Comparison of ENCODE assay signal across 17 cellular contexts in genomic region chr14:89292579-89293348, GRCh38.
DNase-seq lines count a peak whose midpoint lies in the region; ATAC-seq and TF ChIP-seq lines count a peak whose summit lies in the region.
"Had no signal": no experiment of that assay in that cellular context is flagged by ENCODE, and none has a peak within 500 bp of the region (broad histone marks: within the 10 kb centered on the region; RNA-seq: fewer than 3 reads in every experiment).

No MANE protein-coding gene starts in this region.

- H3K36me3 ChIP-seq in SJSA1, result no peaks in the 10 kb centered on the region
- H3K36me3 ChIP-seq in neutrophil, result peaks cover 20% of the 10 kb centered on the region
- peaks cover 0 to 15% (median 11%) of the 10 kb centered on the region in 4 donors for H3K36me3 ChIP-seq in stomach
- H3K36me3 ChIP-seq: cardiac muscle cell had no signal

- ATAC-seq in right cardiac atrium, result peak; percentile 33 to 35
- ATAC-seq: activated CD4-positive, alpha-beta T cell treated with anti-CD3 and anti-CD28 coated beads for 36 hours; PC-3 had no signal

- H3K9me3 ChIP-seq in SJSA1 (replicated peaks), result no peaks in the 10 kb centered on the region
- H3K9me3 ChIP-seq in right cardiac atrium (ENCODE audit: control insufficient read depth, low read length), result no peaks in the 10 kb centered on the region
- no peaks in the 10 kb centered on the region for H3K9me3 ChIP-seq in neutrophil
- no peaks in the 10 kb centered on the region for H3K9me3 ChIP-seq in stomach
- H3K9me3 ChIP-seq: Caco-2 had no signal

- H3K4me1 ChIP-seq in SJSA1 (replicated peaks) (peaks cover 27% of the 10 kb centered on the region), right cardiac atrium (ENCODE audit: control insufficient read depth, insufficient read depth, low read length) (peaks cover 15% of the 10 kb centered on the region), neutrophil (ENCODE audit: control insufficient read depth in 1 of 2, insufficient read depth in 1 of 2, low read depth in 1 of 2, low read length in 1 of 2) (peaks cover 23 to 28% of the 10 kb centered on the region in 2 experiments), stomach (peaks cover 5 to 34% (median 15%) of the 10 kb centered on the region in 4 donors)
- H3K4me1 ChIP-seq: Caco-2 had no signal

- DNase-seq in activated CD4-positive, alpha-beta T cell treated with anti-CD3 and anti-CD28 coated beads, Interleukin-2, amount 10 ng/mL, durations not matched to agents 24 days and 14 days, result no peak
- DNase-seq in activated CD4-positive, alpha-beta T cell treated with anti-CD3 and anti-CD28 coated beads, Interleukin-2, amount 50 U/mL, for 1 hour, result no peak
- DNase-seq in SJSA1 (ENCODE audit: low read depth in 1 of 2, low spot score in 2 of 2) (peak; percentile 73 to 76), right cardiac atrium (no peak), HK-2 (ENCODE audit: unreplicated experiment) (no peak), stomach (no peak), SW480 (ENCODE audit: low spot score) (no peak)
- DNase-seq: activated CD4-positive, alpha-beta T cell treated with anti-CD3 and anti-CD28 coated beads for 36 hours; Caco-2; KG1; NCI-H1417 treated with DMSO at 0.1 percent for 48 hours; NCI-H446 treated with DMSO at 0.1 percent for 48 hours; PC-3; SW 1271 had no signal

- TF ChIP-seq EP300 in stomach (IDR thresholded peaks at IDR 0.05), result no peak

- H3K4me3 ChIP-seq in SJSA1 (no peak overlapping the region), right cardiac atrium (ENCODE audit: low read length) (no peak overlapping the region), neutrophil (ENCODE audit: low read depth in 1 of 2, low read length in 1 of 2) (no peak overlapping the region), stomach (no peak overlapping the region)
- H3K4me3 ChIP-seq: cardiac muscle cell had no signal

- H3K9me3 Mint-ChIP-seq in activated CD4-positive, alpha-beta T cell treated with anti-CD3 and anti-CD28 coated beads, Interleukin-2, amount 10 ng/mL, durations not matched to agents 24 days and 14 days, result no peaks in the 10 kb centered on the region
- H3K9me3 Mint-ChIP-seq: neural crest cell had no signal

- TF ChIP-seq POLR2A in stomach (IDR thresholded peaks at IDR 0.05), result no peak

- H3K27me3 ChIP-seq in SJSA1 (replicated peaks), result no peaks in the 10 kb centered on the region
- no peaks in the 10 kb centered on the region for H3K27me3 ChIP-seq in right cardiac atrium (ENCODE audit: control insufficient read depth, insufficient read depth)
- no peaks in the 10 kb centered on the region for H3K27me3 ChIP-seq in neutrophil
- H3K27me3 ChIP-seq in stomach, result no peaks in the 10 kb centered on the region
- H3K27me3 ChIP-seq: cardiac muscle cell had no signal

- WGBS in right cardiac atrium, result 71% methylated on average over 14 of the region's 14 CpGs
- WGBS in stomach, 5 donors, result 80 to 87% (median 82%) methylated on average over 14 of the region's 14 CpGs

- no peak for TF ChIP-seq CTCF in neutrophil (IDR thresholded peaks at IDR 0.05)
- TF ChIP-seq CTCF in stomach (IDR thresholded peaks at IDR 0.05), result no peak

- intact Hi-C loops in activated CD4-positive, alpha-beta T cell treated with anti-CD3 and anti-CD28 coated beads, Interleukin-2, amount 10 ng/mL, durations not matched to agents 24 days and 14 days (cut with micrococcal nuclease), result no loop called here
- intact Hi-C loops in right cardiac atrium (cut with DNase I), result no loop called here
- intact Hi-C loops in stomach (cut with DNase I; ENCODE audit: low total_unique reads), result no loop called here

- no peak overlapping the region for H3K4me3 Mint-ChIP-seq in activated CD4-positive, alpha-beta T cell treated with anti-CD3 and anti-CD28 coated beads, Interleukin-2, amount 10 ng/mL, durations not matched to agents 24 days and 14 days
- H3K4me3 Mint-ChIP-seq: activated CD4-positive, alpha-beta T cell treated with anti-CD3 and anti-CD28 coated beads for 36 hours; neural crest cell had no signal

- H3K27ac ChIP-seq in SJSA1 (peak overlapping the region; percentile 30; the same call in 1 of the 2 replicates), right cardiac atrium (ENCODE audit: low read length) (no peak overlapping the region), neutrophil (peak overlapping the region; percentile 70), stomach (no peak overlapping the region)
- H3K27ac ChIP-seq: cardiac muscle cell had no signal

- peaks cover 28% of the 10 kb centered on the region for H3K4me1 Mint-ChIP-seq in activated CD4-positive, alpha-beta T cell treated with anti-CD3 and anti-CD28 coated beads, Interleukin-2, amount 10 ng/mL, durations not matched to agents 24 days and 14 days

- peaks cover 4% of the 10 kb centered on the region for H3K36me3 Mint-ChIP-seq in activated CD4-positive, alpha-beta T cell treated with anti-CD3 and anti-CD28 coated beads, Interleukin-2, amount 10 ng/mL, durations not matched to agents 24 days and 14 days (ENCODE audit: low read depth)

- H3K27me3 Mint-ChIP-seq in activated CD4-positive, alpha-beta T cell treated with anti-CD3 and anti-CD28 coated beads, Interleukin-2, amount 10 ng/mL, durations not matched to agents 24 days and 14 days, result no peaks in the 10 kb centered on the region
- H3K27me3 Mint-ChIP-seq: activated CD4-positive, alpha-beta T cell treated with anti-CD3 and anti-CD28 coated beads for 36 hours had no signal

- peak overlapping the region; percentile 30 for H3K27ac Mint-ChIP-seq in activated CD4-positive, alpha-beta T cell treated with anti-CD3 and anti-CD28 coated beads, Interleukin-2, amount 10 ng/mL, durations not matched to agents 24 days and 14 days
- H3K27ac Mint-ChIP-seq: activated CD4-positive, alpha-beta T cell treated with anti-CD3 and anti-CD28 coated beads for 36 hours had no signal

Comparison
In these comparisons a context has a peak if more than half of its experiments do, and no peak if none do; other contexts are left out.
1. DNase-seq: peak in SJSA1 (2 of 2); none in activated CD4-positive, alpha-beta T cell treated with anti-CD3 and anti-CD28 coated beads, Interleukin-2, amount 10 ng/mL, durations not matched to agents 24 days and 14 days (single experiment), activated CD4-positive, alpha-beta T cell treated with anti-CD3 and anti-CD28 coated beads, Interleukin-2, amount 50 U/mL, for 1 hour (single experiment), right cardiac atrium (0 of 3), HK-2 (single experiment), stomach (single experiment) and SW480 (single experiment).
2. H3K27ac ChIP-seq: peak in SJSA1 (single experiment) and neutrophil (single experiment); none in right cardiac atrium (single experiment) and stomach (0 of 5).